ENCODE assay signal across 1 cellular context in genomic region chr3:38264307-38264706, GRCh38.
TF ChIP-seq lines count a peak whose summit lies in the region.

No MANE protein-coding gene starts in this region.

TF ChIP-seq in SK-N-SH, 30 proteins besides CTCF, POLR2A, EP300 and RAD21 (continued from another document):
- TF ChIP-seq CHD2 (IDR thresholded peaks at IDR 0.05; ENCODE audit: low read length, partially characterized antibody) (no peak), SMC3 (IDR thresholded peaks at IDR 0.05; ENCODE audit: low read depth, low read length) (no peak), GABPA (IDR thresholded peaks at IDR 0.05; ENCODE audit: low read depth) (no peak), RFX5 (IDR thresholded peaks at IDR 0.05; ENCODE audit: low read length) (no peak), FOXM1 (IDR thresholded peaks at IDR 0.05; ENCODE audit: low read depth) (no peak), SIN3A (IDR thresholded peaks at IDR 0.05; ENCODE audit: borderline replicate concordance, low read depth, low read length) (no peak), GATA2 (CRISPR knock-in tag; IDR thresholded peaks at IDR 0.05) (no peak)
